1 cellular context compared by ENCODE assay signal in the genomic region with DNA sequence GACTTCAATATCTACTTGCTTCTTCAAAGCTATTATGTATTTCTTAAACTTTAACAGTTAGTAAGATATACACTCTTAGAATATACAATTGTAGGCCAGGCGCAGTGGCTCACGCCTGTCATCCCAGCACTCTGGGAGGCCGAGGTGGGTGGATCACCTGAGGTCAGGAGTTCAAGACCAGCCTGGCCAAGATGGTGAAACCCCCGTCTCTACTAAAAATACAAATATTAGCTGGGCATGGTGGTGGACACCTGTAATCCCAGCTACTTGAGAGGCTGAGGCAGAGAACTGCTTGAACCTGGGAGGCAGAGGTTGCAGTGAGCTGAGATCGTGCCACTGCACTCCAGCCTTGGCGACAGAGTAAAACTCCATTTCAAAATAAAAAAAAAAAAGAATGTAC.
TF ChIP-seq lines count a peak whose summit lies in the region.

No MANE protein-coding gene starts in this region.

TF ChIP-seq in K562, 482 proteins besides CTCF, POLR2A, EP300 and RAD21 (continued from another document):
- TF ChIP-seq ERF (CRISPR knock-in tag; IDR thresholded peaks at IDR 0.05) (0 out of 2 replicates have a peak, but pooled peaks have one; percentile 42), ADNP (tag; IDR thresholded peaks at IDR 0.05) (peak; percentile 79), SMARCE1 (IDR thresholded peaks at IDR 0.05) (peak; percentile 36; the same call in 1 of the 2 replicates), CC2D1A (IDR thresholded peaks at IDR 0.05) (0 out of 2 replicates have a peak, but pooled peaks have one; percentile 23), CEBPB (tag; IDR thresholded peaks at IDR 0.05) (peak; percentile 42), TEAD1 (CRISPR knock-in tag; IDR thresholded peaks at IDR 0.05) (peak in 1 of 2 experiments; percentile 52; a peak in 1 of 4 replicates), ZNF197 (CRISPR knock-in tag; IDR thresholded peaks at IDR 0.05; ENCODE audit: low read depth) (0 out of 2 replicates have a peak, but pooled peaks have one; percentile 27)
- TF ChIP-seq, protein P1, sequence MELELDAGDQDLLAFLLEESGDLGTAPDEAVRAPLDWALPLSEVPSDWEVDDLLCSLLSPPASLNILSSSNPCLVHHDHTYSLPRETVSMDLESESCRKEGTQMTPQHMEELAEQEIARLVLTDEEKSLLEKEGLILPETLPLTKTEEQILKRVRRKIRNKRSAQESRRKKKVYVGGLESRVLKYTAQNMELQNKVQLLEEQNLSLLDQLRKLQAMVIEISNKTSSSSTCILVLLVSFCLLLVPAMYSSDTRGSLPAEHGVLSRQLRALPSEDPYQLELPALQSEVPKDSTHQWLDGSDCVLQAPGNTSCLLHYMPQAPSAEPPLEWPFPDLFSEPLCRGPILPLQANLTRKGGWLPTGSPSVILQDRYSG (tag; conservative IDR thresholded peaks at IDR 0.05; ENCODE audit: low read depth): peak; percentile 65; the same call in 1 of the 2 replicates
